Comparison of ENCODE assay signal across 12 cellular contexts in genomic region chr11:114612199-114612598, GRCh38. TPM values are rescaled to one million over a fixed set of nuclear protein-coding genes. Genes with fewer than 3 reads are reported as not detected.
"Had no signal": no experiment of that assay in that cellular context is flagged by ENCODE, and none has a peak within 500 bp of the region (broad histone marks: within the 10 kb centered on the region; RNA-seq: fewer than 3 reads in every experiment).

No MANE protein-coding gene starts in this region.

RNA-seq across cellular contexts. Expression of gene NXPE4, which starts 16.6 kb away (rescaled TPM):
- total RNA-seq: activated B cell treated with CpG ODN at 0.5 μM for 24 hours; activated CD4-positive, alpha-beta memory T cell treated with anti-CD3 and anti-CD28 coated beads, Interleukin-2, amount 10 ng/mL, durations not matched to agents 7 days and 5 days; activated CD4-positive, alpha-beta T cell treated with anti-CD3 and anti-CD28 coated beads, Interleukin-2, amount 10 ng/mL, durations not matched to agents 7 days and 5 days; activated CD8-positive, alpha-beta memory T cell treated with anti-CD3 and anti-CD28 coated beads, Interleukin-2, amount 10 ng/mL, durations not matched to agents 7 days and 5 days; activated CD8-positive, alpha-beta T cell treated with anti-CD3 and anti-CD28 coated beads, Interleukin-2, amount 10 ng/mL, durations not matched to agents 7 days and 5 days; activated naive CD8-positive, alpha-beta T cell treated with anti-CD3 and anti-CD28 coated beads, Interleukin-2, amount 10 ng/mL, durations not matched to agents 7 days and 5 days; activated T-helper 2 cell treated with anti-CD3 and anti-CD28 coated beads, Interferon-gamma antibody, Interleukin-2, Interleukin-4, amounts not matched to agents 10 μg/mL and 5 μg/mL and 100 μg/mL, durations not matched to agents 14 hours and 24 hours and 36 hours; ascending aorta; bronchial epithelial cell; cardiac muscle cell; chondrocyte had no signal
- polyA plus RNA-seq: cardiac muscle cell had no signal

RNA-seq across cellular contexts. Expression of gene NXPE1, which starts 52.5 kb away (rescaled TPM):
- total RNA-seq: activated B cell treated with CpG ODN at 0.5 μM for 24 hours; activated CD4-positive, alpha-beta memory T cell treated with anti-CD3 and anti-CD28 coated beads, Interleukin-2, amount 10 ng/mL, durations not matched to agents 7 days and 5 days; activated CD4-positive, alpha-beta T cell treated with anti-CD3 and anti-CD28 coated beads, Interleukin-2, amount 10 ng/mL, durations not matched to agents 7 days and 5 days; activated CD8-positive, alpha-beta memory T cell treated with anti-CD3 and anti-CD28 coated beads, Interleukin-2, amount 10 ng/mL, durations not matched to agents 7 days and 5 days; activated CD8-positive, alpha-beta T cell treated with anti-CD3 and anti-CD28 coated beads, Interleukin-2, amount 10 ng/mL, durations not matched to agents 7 days and 5 days; activated naive CD8-positive, alpha-beta T cell treated with anti-CD3 and anti-CD28 coated beads, Interleukin-2, amount 10 ng/mL, durations not matched to agents 7 days and 5 days; activated T-helper 2 cell treated with anti-CD3 and anti-CD28 coated beads, Interferon-gamma antibody, Interleukin-2, Interleukin-4, amounts not matched to agents 10 μg/mL and 5 μg/mL and 100 μg/mL, durations not matched to agents 14 hours and 24 hours and 36 hours; ascending aorta; bronchial epithelial cell; cardiac muscle cell; chondrocyte had no signal
- polyA plus RNA-seq: adipose tissue, cardiac muscle cell had no signal
